ENCODE assay signal across 16 cellular contexts in genomic region chrX:54320067-54320466, GRCh38. TPM values are rescaled to one million over a fixed set of nuclear protein-coding genes. Genes with fewer than 3 reads are reported as not detected.
DNase-seq lines count a peak whose midpoint lies in the region; ATAC-seq, FAIRE-seq and TF ChIP-seq lines count a peak whose summit lies in the region.
"Had no signal": no experiment of that assay in that cellular context is flagged by ENCODE, and none has a peak within 500 bp of the region (broad histone marks: within the 10 kb centered on the region; RNA-seq: fewer than 3 reads in every experiment).

No MANE protein-coding gene starts in this region.

- peaks cover 0 to 16% (median 2%) of the 10 kb centered on the region in 4 donors for H3K27me3 ChIP-seq in pancreas

- intact Hi-C loops in pancreas (cut with DNase I): no loop called here
- intact Hi-C loops in Right ventricle myocardium inferior (cut with DNase I): no loop called here

- 31 to 48% methylated on average over 1 of the region's 1 CpG for WGBS in pancreas, 2 donors

- peak; percentile 71 for FAIRE-seq in islet of Langerhans (lab: Jason Lieb, UNC)
- FAIRE-seq in pancreas (lab: Jason Lieb, UNC): peak; percentile 80
- FAIRE-seq: GM12878 had no signal

- no peak overlapping the region for H3K4me3 ChIP-seq in LNCaP clone FGC (ENCODE audit: low read depth, low read length)
- H3K4me3 ChIP-seq in pancreas: no peak overlapping the region
- H3K4me3 ChIP-seq: BLaER1, GM12878, GM23248, HAP-1 had no signal

- H3K27ac ChIP-seq in C4-2B (peak overlapping the region; percentile 98), pancreas (no peak overlapping the region)
- H3K27ac ChIP-seq: BLaER1, GM23248, HL-60 had no signal

- ATAC-seq in pancreas: peak in 1 of 4 donors; percentile 16
- ATAC-seq in Right ventricle myocardium inferior: no peak
- ATAC-seq: CD8-positive, alpha-beta T cell; GM12878 had no signal

- H3K9me3 ChIP-seq in pancreas: no peaks in the 10 kb centered on the region
- H3K9me3 ChIP-seq: BLaER1, HAP-1 had no signal

- H3K36me3 ChIP-seq in pancreas: no peaks in the 10 kb centered on the region
- H3K36me3 ChIP-seq: BLaER1, HAP-1 had no signal

- no peaks in the 10 kb centered on the region for H3K4me1 ChIP-seq in pancreas
- H3K4me1 ChIP-seq: BLaER1, HAP-1 had no signal

- TF ChIP-seq CTCF in C4-2B (conservative IDR thresholded peaks at IDR 0.05) (no peak), LNCaP clone FGC (IDR thresholded peaks at IDR 0.05; ENCODE audit: control insufficient read depth, extremely low read depth, insufficient read depth) (no peak), pancreas (IDR thresholded peaks at IDR 0.05) (no peak)

- DNase-seq in LNCaP clone FGC (ENCODE audit: low read depth): peak; percentile 82
- DNase-seq in pancreas: no peak
- DNase-seq in Right ventricle myocardium inferior (ENCODE audit: missing footprints): no peak
- no peak for DNase-seq in central memory CD4-positive, alpha-beta T cell
- no peak for DNase-seq in NCI-H1436 (lab: John Stamatoyannopoulos, UW)
- no peak for DNase-seq in NCI-H146 treated with DMSO at 0.1 percent for 48 hours (lab: John Stamatoyannopoulos, UW; ENCODE audit: unreplicated experiment)
- DNase-seq: Calu3; CD8-positive, alpha-beta T cell; DMS79 treated with DMSO at 0.1 percent for 48 hours; GM23248 had no signal

RNA-seq across cellular contexts. Expression of gene WNK3, which starts 37.8 kb away (rescaled TPM):
- total RNA-seq in pancreas (1 to 10 TPM in 4 of 6 donors, under 1 TPM in 2; 0.69 to 1.7 (median 1.0) TPM), Right ventricle myocardium inferior (0.73 TPM)
- under 1 TPM; 0.15 to 0.63 TPM for polyA plus RNA-seq in pancreas
- total RNA-seq: Calu3; CD8-positive, alpha-beta T cell had no signal
